Comparison of ENCODE assay signal across 17 cellular contexts in the genomic region with DNA sequence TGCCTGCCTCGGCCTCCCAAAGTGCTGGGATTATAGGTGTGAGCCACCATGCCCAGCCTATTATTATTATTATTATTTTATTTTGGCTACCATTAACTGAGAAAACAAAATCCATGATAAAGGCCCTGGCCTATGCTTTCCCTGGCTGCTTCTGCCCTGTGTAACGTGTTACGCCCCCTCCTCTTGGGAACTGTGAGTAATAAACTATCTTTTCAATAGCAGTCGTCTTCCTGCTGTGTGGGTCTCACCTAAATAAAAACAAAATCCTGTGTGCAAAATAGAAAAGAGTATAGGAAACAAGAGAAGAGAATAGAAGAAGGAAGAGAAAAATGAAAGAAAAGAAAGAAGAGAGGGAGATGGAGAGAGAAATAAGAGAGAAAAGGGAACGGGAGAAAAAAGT.
A peak's percentile ranks its signal among the peaks of the same experiment; 100 is the strongest.
DNase-seq lines count a peak whose midpoint lies in the region; ATAC-seq, FAIRE-seq and TF ChIP-seq lines count a peak whose summit lies in the region.
"Had no signal": no experiment of that assay in that cellular context is flagged by ENCODE, and none has a peak within 500 bp of the region (broad histone marks: within the 10 kb centered on the region; RNA-seq: fewer than 3 reads in every experiment).

No MANE protein-coding gene starts in this region.

- ATAC-seq in PC-3 (no peak), HG02852 (IDR thresholded peaks at IDR 0.05; ENCODE audit: unreplicated experiment) (no peak)
- ATAC-seq: natural killer cell treated with Interleukin-12 subunit alpha and Interleukin-12 subunit beta and Interleukin-15 and Interleukin-18, amount 100 ng/mL, for 72 hours had no signal

- peak overlapping the region; percentile 22; the same call in 1 of the 2 replicates for H3K9ac ChIP-seq in PC-3 (ENCODE audit: low read length)
- peak overlapping the region; percentile 81 for H3K9ac ChIP-seq in astrocyte (ENCODE audit: low read length)
- no peak overlapping the region for H3K9ac ChIP-seq in subcutaneous abdominal adipose tissue (ENCODE audit: low read length in 5 of 5)

- H3K4me1 ChIP-seq in PC-3 (ENCODE audit: insufficient read depth, low read length) (peaks cover 14% of the 10 kb centered on the region), astrocyte (ENCODE audit: insufficient read depth, low read length) (peaks cover 45% of the 10 kb centered on the region), subcutaneous abdominal adipose tissue (ENCODE audit: control insufficient read depth in 5 of 5, insufficient read depth in 5 of 5, low read length in 5 of 5) (peaks cover 0 to 20% (median 14%) of the 10 kb centered on the region in 5 donors)
- H3K4me1 ChIP-seq: uterus had no signal

- peak overlapping the region; percentile 76 for H3K4me2 ChIP-seq in PC-3 (ENCODE audit: low read length)
- H3K4me2 ChIP-seq in astrocyte (ENCODE audit: low read length) = peak overlapping the region; percentile 80

- TF ChIP-seq CTCF in PC-3 (conservative IDR thresholded peaks at IDR 0.05; ENCODE audit: low read depth, low read length) = no peak
- TF ChIP-seq CTCF in astrocyte (IDR thresholded peaks at IDR 0.05; ENCODE audit: insufficient read depth, low read depth, low read length) = no peak

- H2AFZ ChIP-seq in PC-3 (ENCODE audit: low read length) (no peak overlapping the region; the same call in 1 of the 2 replicates), astrocyte (ENCODE audit: low read depth, low read length) (no peak overlapping the region)

- peaks cover 7% of the 10 kb centered on the region for H3F3A ChIP-seq in PC-3 (ENCODE audit: low read length, unreplicated experiment)

- peaks cover 52% of the 10 kb centered on the region for H3K4me1 Mint-ChIP-seq in astrocyte (ENCODE audit: low read depth, unreplicated experiment)

- peaks cover 30% of the 10 kb centered on the region for H3K27me3 ChIP-seq in PC-3 (ENCODE audit: low read length)
- no peaks in the 10 kb centered on the region for H3K27me3 ChIP-seq in astrocyte (ENCODE audit: insufficient read depth, low read length)
- H3K27me3 ChIP-seq in subcutaneous abdominal adipose tissue (ENCODE audit: control insufficient read depth in 5 of 5, insufficient read depth in 4 of 5, low read length in 5 of 5) = no peaks in the 10 kb centered on the region
- H3K27me3 ChIP-seq: uterus had no signal

- intact Hi-C loops in PC-3 (cut with micrococcal nuclease) = no loop called here

- H3K4me3 ChIP-seq in PC-3 (ENCODE audit: low read length) (no peak overlapping the region), astrocyte (ENCODE audit: insufficient read depth, low read depth, low read length) (no peak overlapping the region), subcutaneous abdominal adipose tissue (ENCODE audit: low read depth in 1 of 5, low read length in 5 of 5) (no peak overlapping the region)
- H3K4me3 ChIP-seq: uterus had no signal

- H3K79me2 ChIP-seq in PC-3 (ENCODE audit: low read length) (no peaks in the 10 kb centered on the region), astrocyte (ENCODE audit: insufficient read depth, low read length) (no peaks in the 10 kb centered on the region)

- no TSS peak for BruUV-seq in PC-3 (replicated peaks; lab: Mats Ljungman, UMichigan)

- H3K27ac Mint-ChIP-seq in astrocyte (ENCODE audit: unreplicated experiment) = peak overlapping the region; percentile 99
- H3K27ac Mint-ChIP-seq: dendritic cell treated with granulocyte-macrophage colony-stimulating factor and Interleukin-4, amounts not matched to agents 40 ng/mL and 50 ng/mL, for 4 days; natural killer cell treated with Interleukin-12 subunit alpha and Interleukin-12 subunit beta and Interleukin-15 and Interleukin-18, amount 100 ng/mL, for 72 hours had no signal

- H3K9me3 ChIP-seq in PC-3 (ENCODE audit: low read length) = no peaks in the 10 kb centered on the region
- no peaks in the 10 kb centered on the region for H3K9me3 ChIP-seq in astrocyte (ENCODE audit: insufficient read depth, low read depth, low read length)
- H3K9me3 ChIP-seq in subcutaneous abdominal adipose tissue (ENCODE audit: control insufficient read depth in 5 of 5, low read length in 5 of 5) = peaks cover 0 to 2% (median 0%) of the 10 kb centered on the region in 5 donors
- H3K9me3 ChIP-seq: uterus had no signal

- H4K20me1 ChIP-seq in PC-3 (ENCODE audit: low read length) (no peaks in the 10 kb centered on the region), astrocyte (ENCODE audit: insufficient read depth, low read length) (no peaks in the 10 kb centered on the region)

- H3K9me2 ChIP-seq in PC-3 (replicated peaks; ENCODE audit: low read length) = no peaks in the 10 kb centered on the region

- H3K36me3 ChIP-seq in PC-3 (ENCODE audit: low read depth, low read length) = no peaks in the 10 kb centered on the region
- no peaks in the 10 kb centered on the region for H3K36me3 ChIP-seq in astrocyte (ENCODE audit: insufficient read depth, low read length)
- H3K36me3 ChIP-seq in subcutaneous abdominal adipose tissue (ENCODE audit: control insufficient read depth in 5 of 5, insufficient read depth in 5 of 5, low read length in 5 of 5) = no peaks in the 10 kb centered on the region
- H3K36me3 ChIP-seq: uterus had no signal

- POLR2A ChIA-PET in PC-3 (lab: Charles Lee; ENCODE audit: unreplicated experiment) = no interaction called here

- H3K27me3 Mint-ChIP-seq in astrocyte (ENCODE audit: low read depth, unreplicated experiment) = no peaks in the 10 kb centered on the region

- no peaks in the 10 kb centered on the region for H3K9me3 Mint-ChIP-seq in astrocyte (ENCODE audit: unreplicated experiment)
- H3K9me3 Mint-ChIP-seq: dendritic cell treated with granulocyte-macrophage colony-stimulating factor and Interleukin-4, amounts not matched to agents 40 ng/mL and 50 ng/mL, for 4 days; natural killer cell treated with Interleukin-12 subunit alpha and Interleukin-12 subunit beta and Interleukin-15 and Interleukin-18, amount 100 ng/mL, for 72 hours had no signal

- DNase-seq in PC-3 (no peak), astrocyte (ENCODE audit: low read depth) (no peak), iris pigment epithelial cell (ENCODE audit: low read depth) (peak; percentile 23), Ammon's horn (ENCODE audit: low spot score) (no peak), NCI-H526 (lab: John Stamatoyannopoulos, UW) (no peak)
- DNase-seq: activated CD4-positive, alpha-beta T cell treated with anti-CD3 and anti-CD28 coated beads, Interleukin-2, amount 50 U/mL, for 48 hours; amygdala; KBM-7; NCI-H1105; NCI-H2227 treated with DMSO at 0.1 percent for 48 hours; retina; uterus had no signal

- no peak for FAIRE-seq in astrocyte (lab: Jason Lieb, UNC)

- H3K4me3 Mint-ChIP-seq in astrocyte (ENCODE audit: unreplicated experiment) = no peak overlapping the region
- H3K4me3 Mint-ChIP-seq: dendritic cell treated with granulocyte-macrophage colony-stimulating factor and Interleukin-4, amounts not matched to agents 40 ng/mL and 50 ng/mL, for 4 days; natural killer cell treated with Interleukin-12 subunit alpha and Interleukin-12 subunit beta and Interleukin-15 and Interleukin-18, amount 100 ng/mL, for 72 hours had no signal

- CTCF ChIA-PET in PC-3 (lab: Charles Lee) = no interaction called here

- H3K36me3 Mint-ChIP-seq in astrocyte (ENCODE audit: low read depth, unreplicated experiment) = no peaks in the 10 kb centered on the region
- H3K36me3 Mint-ChIP-seq: natural killer cell treated with Interleukin-12 subunit alpha and Interleukin-12 subunit beta and Interleukin-15 and Interleukin-18, amount 100 ng/mL, for 72 hours had no signal

- H3K27ac ChIP-seq in PC-3 (ENCODE audit: low read length) (peak overlapping the region; percentile 86), astrocyte (ENCODE audit: low read depth, low read length) (peak overlapping the region; percentile 93), subcutaneous abdominal adipose tissue (ENCODE audit: low read depth, low read length) (peak overlapping the region; percentile 78)
- H3K27ac ChIP-seq: C4-2B, uterus had no signal

Comparison
In these comparisons a context has a peak if more than half of its experiments do, and no peak if none do; other contexts are left out.
1. H3K9ac ChIP-seq: peak in PC-3 (single experiment) and astrocyte (single experiment); none in subcutaneous abdominal adipose tissue (0 of 5).
2. Peak in every context shown above with its lines, with median percentiles within 50 percentile points of each other: H3K27ac ChIP-seq.